Comparison of ENCODE assay signal across 14 cellular contexts in the genomic region with DNA sequence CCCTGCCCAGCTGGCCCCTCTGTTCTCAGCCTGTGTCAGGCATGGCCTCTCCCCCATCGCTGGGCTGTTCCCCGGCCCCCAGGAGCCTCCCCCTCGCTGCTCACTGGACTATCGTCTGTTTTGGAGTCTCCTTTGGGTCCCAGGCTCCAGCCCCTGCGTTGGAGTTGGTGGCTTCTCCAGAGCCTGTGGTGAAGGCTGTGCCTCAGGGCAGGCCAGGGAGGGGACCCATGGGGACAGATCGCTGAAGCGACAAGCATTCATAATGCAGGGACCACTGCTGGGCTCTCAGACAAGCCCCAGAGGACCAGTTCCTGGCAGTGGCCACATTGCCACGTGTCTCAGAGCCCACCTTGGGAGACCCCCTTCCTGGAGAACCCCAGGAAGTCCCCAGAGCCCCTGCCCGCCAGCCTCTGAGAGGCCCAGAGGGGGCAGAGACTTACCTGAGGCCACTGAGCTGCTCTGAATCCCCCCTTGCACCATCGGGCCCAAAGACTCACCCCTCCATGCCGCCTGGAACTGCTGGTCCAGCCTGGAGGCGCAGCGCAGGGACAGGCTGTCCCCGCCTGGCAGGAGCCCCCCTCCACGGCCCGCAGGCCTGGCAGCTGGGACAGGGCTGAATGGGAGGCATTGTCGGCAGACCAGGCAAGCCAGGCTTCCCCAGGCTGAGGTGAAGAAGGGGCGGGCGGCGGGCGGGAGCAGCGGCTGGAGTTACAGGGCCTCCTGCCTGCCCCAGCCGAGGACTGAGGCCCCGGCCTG. TPM values are rescaled to one million over a fixed set of nuclear protein-coding genes. Genes with fewer than 3 reads are reported as not detected.
DNase-seq lines count a peak whose midpoint lies in the region; ATAC-seq and TF ChIP-seq lines count a peak whose summit lies in the region.
"Had no signal": no experiment of that assay in that cellular context is flagged by ENCODE, and none has a peak within 500 bp of the region (broad histone marks: within the 10 kb centered on the region; RNA-seq: fewer than 3 reads in every experiment).

Gene CHADL (minus strand): TSS at position 555 of the 756 bp plus-strand sequence. CDS start 50 bp downstream, at position 505.

- H2BK15ac ChIP-seq in neuronal stem cell (ENCODE audit: low read length) = peak within 1 kb of the TSS; percentile 58

- H3K4me1 ChIP-seq in BLaER1 (peaks cover 33% of the 10 kb centered on the region), neuronal stem cell (ENCODE audit: control insufficient read depth in 2 of 2, insufficient read depth in 1 of 2, low read depth in 1 of 2, low read length in 2 of 2) (peaks cover 4 to 13% of the 10 kb centered on the region in 2 donors)
- H3K4me1 ChIP-seq: parathyroid adenoma had no signal

- H3K36me3 ChIP-seq in BLaER1 (peaks cover 23% of the 10 kb centered on the region), neuronal stem cell (replicated peaks in 1 of 2; ENCODE audit: control insufficient read depth in 2 of 2, insufficient read depth in 2 of 2, low read length in 2 of 2) (peaks cover 3 to 12% of the 10 kb centered on the region in 2 donors)
- H3K36me3 ChIP-seq: thyroid gland had no signal

- peak within 1 kb of the TSS; percentile 73 for H2BK12ac ChIP-seq in neuronal stem cell (ENCODE audit: low read length)

- peak within 1 kb of the TSS; percentile 89 for H2AK5ac ChIP-seq in neuronal stem cell (ENCODE audit: low read depth, low read length)

- no peak for ATAC-seq in GM19324 (IDR thresholded peaks at IDR 0.05; ENCODE audit: low FRiP score, unreplicated experiment)
- no peak for ATAC-seq in omental fat pad (ENCODE audit: low FRiP score)
- ATAC-seq: esophagus mucosa had no signal

- no peak within 1 kb of the TSS for H3K27ac ChIP-seq in BLaER1
- H3K27ac ChIP-seq in neuronal stem cell (replicated peaks; ENCODE audit: low read length) = peak within 1 kb of the TSS; percentile 43
- H3K27ac ChIP-seq: parathyroid adenoma, thyroid gland had no signal

- WGBS in neuronal stem cell (ENCODE audit: extremely low coverage in 2 of 2, insufficient read length in 2 of 2, insufficient replicate concordance in 1 of 2), 2 donors = no CpG with 5 or more reads among the region's 24 CpGs

- no peak within 1 kb of the TSS for H3K4me3 ChIP-seq in BLaER1
- H3K4me3 ChIP-seq in neuronal stem cell (ENCODE audit: low read length in 2 of 2) = no peak within 1 kb of the TSS
- H3K4me3 ChIP-seq: thyroid gland had no signal

- peak within 1 kb of the TSS; percentile 91 for H2AFZ ChIP-seq in neuronal stem cell (ENCODE audit: low read length)
- H2AFZ ChIP-seq: parathyroid adenoma had no signal

- H3K9me3 ChIP-seq in BLaER1 = no peaks in the 10 kb centered on the region
- no peaks in the 10 kb centered on the region for H3K9me3 ChIP-seq in neuronal stem cell (replicated peaks in 1 of 2; ENCODE audit: control insufficient read depth in 2 of 2, insufficient read depth in 1 of 2, low read depth in 1 of 2, low read length in 2 of 2)
- H3K9me3 ChIP-seq: thyroid gland had no signal

- peak within 1 kb of the TSS; percentile 19; the same call in 1 of the 2 replicates for H3K9ac ChIP-seq in BLaER1
- H3K9ac ChIP-seq in neuronal stem cell (ENCODE audit: low read depth, low read length, poor library complexity) = peak within 1 kb of the TSS; percentile 44
- H3K9ac ChIP-seq: parathyroid adenoma had no signal

- H2BK120ac ChIP-seq in neuronal stem cell (ENCODE audit: low read depth, low read length) = no peak within 1 kb of the TSS

- H4K8ac ChIP-seq in neuronal stem cell (ENCODE audit: low read depth, low read length) = no peak within 1 kb of the TSS

- no peak within 1 kb of the TSS for H3K4ac ChIP-seq in neuronal stem cell (ENCODE audit: low read length)

- 0 out of 2 replicates have a peak within 1 kb of the TSS, but pooled peaks have one; percentile 2 for H3K4me2 ChIP-seq in BLaER1
- H3K4me2 ChIP-seq in neuronal stem cell (ENCODE audit: insufficient read depth, low read length, poor library complexity, severe bottlenecking) = peak within 1 kb of the TSS; percentile 2

- H4K20me1 ChIP-seq in BLaER1 = peaks cover 7% of the 10 kb centered on the region; the same call in 1 of the 2 replicates

- TF ChIP-seq CTCF in omental fat pad (IDR thresholded peaks at IDR 0.05) = no peak

- DNase-seq in NCI-H526 (lab: John Stamatoyannopoulos, UW) (peak; percentile 29 to 52), epidermal melanocyte (ENCODE audit: insufficient read length, low spot score) (peak; percentile 96), neuronal stem cell (ENCODE audit: low spot score) (no peak), SKM-1 treated with dmso at 0.1 percent for 144 hours (lab: John Stamatoyannopoulos, UW; ENCODE audit: unreplicated experiment) (no peak), DMS114 treated with DMSO at 0.1 percent for 48 hours (lab: John Stamatoyannopoulos, UW; ENCODE audit: unreplicated experiment) (no peak), omental fat pad (ENCODE audit: low spot score) (no peak)
- DNase-seq: aorta, NCI-H510A, T-helper 2 cell, thyroid gland had no signal

- H3K14ac ChIP-seq in neuronal stem cell (ENCODE audit: low read length) = no peak within 1 kb of the TSS

- H3K79me1 ChIP-seq in neuronal stem cell (ENCODE audit: low read depth, low read length) = no peaks in the 10 kb centered on the region

- peak within 1 kb of the TSS; percentile 78 for H3K18ac ChIP-seq in neuronal stem cell (ENCODE audit: low read length)

- H3K23ac ChIP-seq in neuronal stem cell (ENCODE audit: low read depth, low read length, poor library complexity) = peak within 1 kb of the TSS; percentile 73

- peak within 1 kb of the TSS; percentile 79 for H4K91ac ChIP-seq in neuronal stem cell (ENCODE audit: low read depth, low read length, poor library complexity)

- H3K27me3 ChIP-seq in BLaER1 = no peaks in the 10 kb centered on the region
- peaks cover 0 to 10% (median 0%) of the 10 kb centered on the region in 3 experiments for H3K27me3 ChIP-seq in neuronal stem cell (ENCODE audit: control insufficient read depth in 3 of 3, insufficient read depth in 3 of 3, low read depth in 1 of 3, low read length in 3 of 3)
- H3K27me3 ChIP-seq: thyroid gland had no signal

- peak within 1 kb of the TSS; percentile 82 for H2BK5ac ChIP-seq in neuronal stem cell (ENCODE audit: low read length)

RNA-seq across cellular contexts. Expression of gene CHADL, which starts in this region (rescaled TPM):
- polyA plus RNA-seq in neuronal stem cell (2013, experiment 1 of 2) = 0.13 TPM
- polyA plus RNA-seq in neuronal stem cell (2013, experiment 2 of 2) = 0.18 TPM
- 1 to 10 TPM in 3 of 4 donors, under 1 TPM in 1; 0.56 to 2.5 (median 1.4) TPM for total RNA-seq in omental fat pad

Comparison
In these comparisons a context has a peak if more than half of its experiments do, and no peak if none do; other contexts are left out.
1. DNase-seq: peak in NCI-H526 (2 of 2) and epidermal melanocyte (single experiment); none in neuronal stem cell (single experiment), SKM-1 treated with dmso at 0.1 percent for 144 hours (single experiment), DMS114 treated with DMSO at 0.1 percent for 48 hours (single experiment) and omental fat pad (single experiment).